ENCODE assay signal across 1 cellular context in the genomic region with DNA sequence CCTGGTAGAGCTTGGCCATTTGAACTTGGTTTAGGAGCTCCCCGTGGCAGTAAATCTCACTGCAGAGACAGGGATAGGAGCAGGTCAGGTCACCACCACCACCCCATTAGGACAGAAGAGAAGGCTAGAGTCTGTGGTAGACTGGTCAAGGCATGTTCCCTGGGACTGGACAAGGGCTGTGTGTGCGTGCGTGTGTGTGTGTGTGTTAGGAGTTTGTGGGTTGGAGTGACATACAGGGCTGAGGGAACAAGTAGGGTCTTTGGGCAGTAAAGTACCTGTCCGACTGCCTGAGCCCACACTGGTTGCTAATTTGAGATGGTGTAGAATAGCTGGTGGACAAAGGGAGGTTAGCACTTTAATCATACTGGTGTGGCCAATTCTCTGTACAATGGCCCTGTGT.
TF ChIP-seq lines count a peak whose summit lies in the region.

No MANE protein-coding gene starts in this region.

TF ChIP-seq in K562, 482 proteins besides CTCF, POLR2A, EP300 and RAD21:
- TF ChIP-seq RCOR1 (IDR thresholded peaks at IDR 0.05; ENCODE audit: borderline replicate concordance in 1 of 2, low read depth in 2 of 2, low read length in 2 of 2): no peak
- TF ChIP-seq PKNOX1 (IDR thresholded peaks at IDR 0.05): 0 out of 2 replicates have a peak, but pooled peaks have one; percentile 14
